In genomic region chr12:121520586-121521086, GRCh38 we compare ENCODE assay signal across 25 cellular contexts.
DNase-seq lines count a peak whose midpoint lies in the region; ATAC-seq, FAIRE-seq and TF ChIP-seq lines count a peak whose summit lies in the region.
"Had no signal": no experiment of that assay in that cellular context is flagged by ENCODE, and none has a peak within 500 bp of the region (broad histone marks: within the 10 kb centered on the region; RNA-seq: fewer than 3 reads in every experiment).

No MANE protein-coding gene starts in this region.

- H3K36me3 ChIP-seq in BLaER1: peaks cover 76% of the 10 kb centered on the region
- H3K36me3 ChIP-seq in lower lobe of right lung: peaks cover 27% of the 10 kb centered on the region
- no peaks in the 10 kb centered on the region for H3K36me3 ChIP-seq in gastrocnemius medialis
- H3K36me3 ChIP-seq: neutrophil, prostate gland had no signal

- CTCF ChIA-PET in activated B cell treated with CpG ODN at 0.5 μM for 24 hours (lab: Charles Lee): interaction anchor here (1.2 kb wide), 1 partner anchor 148 kb away, joined by 4 read pairs; no protein-coding TSS in a partner anchor

- peaks cover 44% of the 10 kb centered on the region for H3K4me1 ChIP-seq in BLaER1
- H3K4me1 ChIP-seq in lower lobe of right lung: peaks cover 12% of the 10 kb centered on the region
- H3K4me1 ChIP-seq in gastrocnemius medialis: no peaks in the 10 kb centered on the region
- H3K4me1 ChIP-seq: prostate gland had no signal

- peak overlapping the region; percentile 50 for H3K27ac Mint-ChIP-seq in activated B cell treated with CpG ODN at 0.5 μM for 24 hours
- H3K27ac Mint-ChIP-seq in naive thymus-derived CD8-positive, alpha-beta T cell: no peak overlapping the region
- H3K27ac Mint-ChIP-seq: activated CD4-positive, alpha-beta T cell treated with anti-CD3 and anti-CD28 coated beads, Interleukin-2, amount 10 ng/mL, durations not matched to agents 7 days and 5 days; activated naive CD4-positive, alpha-beta T cell treated with anti-CD3 and anti-CD28 coated beads, Interleukin-2, amount 10 ng/mL, durations not matched to agents 7 days and 5 days; activated T-helper 1 cell treated with anti-CD3 and anti-CD28 coated beads, Interleukin-12 subunit alpha, Interleukin-12 subunit beta, Interleukin-2, Interleukin-4 antibody, amounts not matched to agents 30 ng/mL and 10 ng/mL and 1 ng/mL, durations not matched to agents 14 hours and 24 hours and 36 hours; T-helper 17 cell had no signal

- H3K4me1 Mint-ChIP-seq in activated B cell treated with CpG ODN at 0.5 μM for 24 hours: peaks cover 44% of the 10 kb centered on the region
- peaks cover 3 to 8% (median 6%) of the 10 kb centered on the region in 4 donors for H3K4me1 Mint-ChIP-seq in naive thymus-derived CD8-positive, alpha-beta T cell
- H3K4me1 Mint-ChIP-seq: activated naive CD4-positive, alpha-beta T cell treated with anti-CD3 and anti-CD28 coated beads, Interleukin-2, amount 10 ng/mL, durations not matched to agents 7 days and 5 days had no signal

- TF ChIP-seq CTCF in activated B cell treated with CpG ODN at 0.5 μM for 24 hours (IDR thresholded peaks at IDR 0.05) (no peak), lower lobe of right lung (IDR thresholded peaks at IDR 0.05) (no peak), gastrocnemius medialis (IDR thresholded peaks at IDR 0.05 in 4 of 5, conservative IDR thresholded peaks at IDR 0.05 in 1 of 5) (no peak)

- no peaks in the 10 kb centered on the region for H4K20me1 ChIP-seq in BLaER1

- peaks cover 71% of the 10 kb centered on the region for H3K36me3 Mint-ChIP-seq in activated B cell treated with CpG ODN at 0.5 μM for 24 hours (ENCODE audit: low read depth)
- peaks cover 0 to 22% (median 5%) of the 10 kb centered on the region in 3 donors for H3K36me3 Mint-ChIP-seq in naive thymus-derived CD8-positive, alpha-beta T cell

- H3K27ac ChIP-seq in BLaER1 (peak overlapping the region; percentile 53), lower lobe of right lung (peak overlapping the region; percentile 62), gastrocnemius medialis (no peak overlapping the region)
- H3K27ac ChIP-seq: coronary artery, gastroesophageal sphincter, KMS-11, neutrophil, prostate gland, VCaP had no signal

- intact Hi-C loops in activated B cell treated with CpG ODN at 0.5 μM for 24 hours (cut with micrococcal nuclease): no loop called here
- intact Hi-C loops in lower lobe of right lung (cut with DNase I): no loop called here
- intact Hi-C loops in gastrocnemius medialis (cut with DNase I; ENCODE audit: low total_unique reads): no loop called here

- no peak for TF ChIP-seq POLR2A in gastrocnemius medialis (IDR thresholded peaks at IDR 0.05)

- POLR2A ChIA-PET in activated B cell treated with CpG ODN at 0.5 μM for 24 hours (lab: Charles Lee): interaction anchor here (1.4 to 1.5 kb wide), 2 partner anchors 10 to 106 kb away, joined by 3 read pairs; no protein-coding TSS in a partner anchor
- POLR2A ChIA-PET in naive thymus-derived CD8-positive, alpha-beta T cell (lab: Charles Lee): no interaction called here

- no peak overlapping the region for H3K4me3 ChIP-seq in BLaER1
- no peak overlapping the region for H3K4me3 ChIP-seq in lower lobe of right lung
- H3K4me3 ChIP-seq in gastrocnemius medialis: no peak overlapping the region
- H3K4me3 ChIP-seq: coronary artery, gastroesophageal sphincter, prostate gland had no signal

- H3K9me3 Mint-ChIP-seq in activated B cell treated with CpG ODN at 0.5 μM for 24 hours: no peaks in the 10 kb centered on the region
- no peaks in the 10 kb centered on the region for H3K9me3 Mint-ChIP-seq in naive thymus-derived CD8-positive, alpha-beta T cell
- H3K9me3 Mint-ChIP-seq: activated CD4-positive, alpha-beta T cell treated with anti-CD3 and anti-CD28 coated beads, Interleukin-2, amount 10 ng/mL, durations not matched to agents 7 days and 5 days; activated naive CD4-positive, alpha-beta T cell treated with anti-CD3 and anti-CD28 coated beads, Interleukin-2, amount 10 ng/mL, durations not matched to agents 7 days and 5 days; activated T-helper 1 cell treated with anti-CD3 and anti-CD28 coated beads, Interleukin-12 subunit alpha, Interleukin-12 subunit beta, Interleukin-2, Interleukin-4 antibody, amounts not matched to agents 30 ng/mL and 10 ng/mL and 1 ng/mL, durations not matched to agents 14 hours and 24 hours and 36 hours had no signal

- no peak overlapping the region for H3K9ac ChIP-seq in BLaER1
- H3K9ac ChIP-seq: KMS-11 had no signal

- H3K27me3 ChIP-seq in BLaER1 (no peaks in the 10 kb centered on the region), lower lobe of right lung (ENCODE audit: low read depth) (no peaks in the 10 kb centered on the region), gastrocnemius medialis (no peaks in the 10 kb centered on the region)
- H3K27me3 ChIP-seq: gastroesophageal sphincter, neutrophil had no signal

- no peak for ATAC-seq in activated B cell treated with CpG ODN at 0.5 μM for 24 hours (ENCODE audit: low read depth)
- ATAC-seq in lower lobe of right lung: peak; percentile 61 to 78
- ATAC-seq in HG03025 (IDR thresholded peaks at IDR 0.05; ENCODE audit: low FRiP score, unreplicated experiment): no peak
- no peak for ATAC-seq in naive thymus-derived CD8-positive, alpha-beta T cell
- no peak for ATAC-seq in gastrocnemius medialis
- ATAC-seq: gastroesophageal sphincter, T-helper 17 cell had no signal

- DNase-seq in GM18507 (ENCODE audit: extremely low spot score, insufficient read length, low read depth) (no peak), activated B cell treated with CpG ODN at 0.5 μM for 24 hours (no peak), lower lobe of right lung (no peak), gastrocnemius medialis (no peak)
- DNase-seq in activated CD8-positive, alpha-beta memory T cell treated with anti-CD3 and anti-CD28 coated beads, Interleukin-2, amount 50 U/mL, for 4 hours: no peak
- no peak for DNase-seq in naive thymus-derived CD8-positive, alpha-beta T cell
- DNase-seq: activated CD4-positive, alpha-beta T cell treated with anti-CD3 and anti-CD28 coated beads, Interleukin-2, amount 10 ng/mL, durations not matched to agents 7 days and 5 days; activated naive CD4-positive, alpha-beta T cell treated with anti-CD3 and anti-CD28 coated beads, Interleukin-2, amount 10 ng/mL, durations not matched to agents 7 days and 5 days; amniotic stem cell; mammary epithelial cell; NCI-H524 treated with DMSO at 0.1 percent for 48 hours; stimulated activated CD8-positive, alpha-beta memory T cell treated with anti-CD3 and anti-CD28 coated beads, Interleukin-4, amount 100 ng/mL, for 48 hours; T-helper 17 cell; trophoblast cell had no signal

- H3K4me2 ChIP-seq in BLaER1: no peak overlapping the region
- H3K4me2 ChIP-seq: KMS-11 had no signal

- peak; percentile 69 for FAIRE-seq in GM18507 (lab: Jason Lieb, UNC)
- FAIRE-seq: bronchial epithelial cell, keratinocyte had no signal

- H3K27me3 Mint-ChIP-seq in activated B cell treated with CpG ODN at 0.5 μM for 24 hours: no peaks in the 10 kb centered on the region
- H3K27me3 Mint-ChIP-seq in naive thymus-derived CD8-positive, alpha-beta T cell: no peaks in the 10 kb centered on the region
- H3K27me3 Mint-ChIP-seq: activated CD4-positive, alpha-beta T cell treated with anti-CD3 and anti-CD28 coated beads, Interleukin-2, amount 10 ng/mL, durations not matched to agents 7 days and 5 days; activated naive CD4-positive, alpha-beta T cell treated with anti-CD3 and anti-CD28 coated beads, Interleukin-2, amount 10 ng/mL, durations not matched to agents 7 days and 5 days; T-helper 17 cell had no signal

- H3K9me3 ChIP-seq in BLaER1: no peaks in the 10 kb centered on the region
- no peaks in the 10 kb centered on the region for H3K9me3 ChIP-seq in lower lobe of right lung
- no peaks in the 10 kb centered on the region for H3K9me3 ChIP-seq in gastrocnemius medialis
- H3K9me3 ChIP-seq: gastroesophageal sphincter, neutrophil, prostate gland had no signal

- in situ Hi-C loops in gastrocnemius medialis (cut with MboI; ENCODE audit: low sequenced_read_pairs in 4 of 4): no loop called here

- no peak overlapping the region for H3K4me3 Mint-ChIP-seq in activated B cell treated with CpG ODN at 0.5 μM for 24 hours
- no peak overlapping the region for H3K4me3 Mint-ChIP-seq in naive thymus-derived CD8-positive, alpha-beta T cell
- H3K4me3 Mint-ChIP-seq: activated CD4-positive, alpha-beta T cell treated with anti-CD3 and anti-CD28 coated beads, Interleukin-2, amount 10 ng/mL, durations not matched to agents 7 days and 5 days; activated naive CD4-positive, alpha-beta T cell treated with anti-CD3 and anti-CD28 coated beads, Interleukin-2, amount 10 ng/mL, durations not matched to agents 7 days and 5 days; activated T-helper 1 cell treated with anti-CD3 and anti-CD28 coated beads, Interleukin-12 subunit alpha, Interleukin-12 subunit beta, Interleukin-2, Interleukin-4 antibody, amounts not matched to agents 30 ng/mL and 10 ng/mL and 1 ng/mL, durations not matched to agents 14 hours and 24 hours and 36 hours; T-helper 17 cell had no signal

Comparison
In these comparisons a context has a peak if more than half of its experiments do, and no peak if none do; other contexts are left out.
1. H3K27ac ChIP-seq: peak in BLaER1 (single experiment) and lower lobe of right lung (single experiment); none in gastrocnemius medialis (0 of 4).
2. ATAC-seq: peak in lower lobe of right lung (2 of 2); none in activated B cell treated with CpG ODN at 0.5 μM for 24 hours (single experiment), HG03025 (single experiment), naive thymus-derived CD8-positive, alpha-beta T cell (0 of 2) and gastrocnemius medialis (0 of 2).